15 cellular contexts compared by ENCODE assay signal in genomic region chr11:120924109-120924508, GRCh38.
A peak's percentile ranks its signal among the peaks of the same experiment; 100 is the strongest.
DNase-seq lines count a peak whose midpoint lies in the region; ATAC-seq, FAIRE-seq and TF ChIP-seq lines count a peak whose summit lies in the region.
"Had no signal": no experiment of that assay in that cellular context is flagged by ENCODE, and none has a peak within 500 bp of the region (broad histone marks: within the 10 kb centered on the region; RNA-seq: fewer than 3 reads in every experiment).

No MANE protein-coding gene starts in this region.

- no peak for TF ChIP-seq POLR2A in GM12878 (IDR thresholded peaks at IDR 0.05; ENCODE audit: low read depth, low read length)

- TF ChIP-seq RAD21 in GM12878 (IDR thresholded peaks at IDR 0.05; ENCODE audit: insufficient read depth, low read depth, low read length), result no peak

- no peaks in the 10 kb centered on the region for H3K27me3 ChIP-seq in GM12878 (replicated peaks in 1 of 2; ENCODE audit: control insufficient read depth in 2 of 2, insufficient read depth in 2 of 2, low read length in 1 of 2)

- peak overlapping the region; percentile 66 for H3K27ac Mint-ChIP-seq in nephron progenitor cell
- H3K27ac Mint-ChIP-seq in activated CD4-positive, alpha-beta memory T cell treated with anti-CD3 and anti-CD28 coated beads, Interleukin-2, amount 10 ng/mL, durations not matched to agents 7 days and 5 days, result no peak overlapping the region
- H3K27ac Mint-ChIP-seq: CD4-positive, alpha-beta T cell; GM23338; H9 had no signal

- H3K79me2 ChIP-seq in GM12878 (ENCODE audit: control insufficient read depth, insufficient read depth, low read length), result no peaks in the 10 kb centered on the region

- FAIRE-seq in GM12878 (lab: Jason Lieb, UNC), result no peak
- FAIRE-seq: G401.6 had no signal

- TF ChIP-seq CTCF in GM12878 (IDR thresholded peaks at IDR 0.05 in 2 of 3, conservative IDR thresholded peaks at IDR 0.05 in 1 of 3; ENCODE audit: control insufficient read depth in 2 of 3, extremely low read depth in 1 of 3, insufficient read depth in 1 of 3, low read depth in 3 of 3, low read length in 3 of 3), result no peak
- TF ChIP-seq CTCF in nephron progenitor cell (IDR thresholded peaks at IDR 0.05), result no peak

- CTCF ChIA-PET in GM12878 (lab: Yijun Ruan, JAX), result interaction anchor here (10.7 kb wide), 1 partner anchor 10 kb away, joined by 179 read pairs; no protein-coding TSS in a partner anchor
- CTCF ChIA-PET in activated CD4-positive, alpha-beta memory T cell treated with anti-CD3 and anti-CD28 coated beads, Interleukin-2, amount 10 ng/mL, durations not matched to agents 7 days and 5 days (lab: Charles Lee), result interaction anchor here (0.8 kb wide), 1 partner anchor 292 kb away, joined by 3 read pairs; no protein-coding TSS in a partner anchor

- no peaks in the 10 kb centered on the region for H3K36me3 Mint-ChIP-seq in nephron progenitor cell (ENCODE audit: low read depth)
- H3K36me3 Mint-ChIP-seq in activated CD4-positive, alpha-beta memory T cell treated with anti-CD3 and anti-CD28 coated beads, Interleukin-2, amount 10 ng/mL, durations not matched to agents 7 days and 5 days (ENCODE audit: low read depth), result no peaks in the 10 kb centered on the region
- H3K36me3 Mint-ChIP-seq: CD14-positive monocyte; CD8-positive, alpha-beta memory T cell had no signal

- peaks cover 4% of the 10 kb centered on the region for H3K27me3 Mint-ChIP-seq in nephron progenitor cell (ENCODE audit: low read depth, poor library complexity)
- H3K27me3 Mint-ChIP-seq in activated CD4-positive, alpha-beta memory T cell treated with anti-CD3 and anti-CD28 coated beads, Interleukin-2, amount 10 ng/mL, durations not matched to agents 7 days and 5 days, result no peaks in the 10 kb centered on the region
- H3K27me3 Mint-ChIP-seq: CD4-positive, alpha-beta T cell; CD8-positive, alpha-beta memory T cell had no signal

- WGBS in GM12878 (ENCODE audit: insufficient coverage, insufficient replicate concordance, low lambda C conversion rate, missing lambda C conversion rate), result 36% methylated on average over 7 of the region's 7 CpGs

- peak; percentile 61 for DNase-seq in D341Med (ENCODE audit: low spot score)
- DNase-seq in GM12878 (ENCODE audit: low read depth, low spot score), result no peak
- DNase-seq in nephron progenitor cell, result no peak
- no peak for DNase-seq in activated CD4-positive, alpha-beta memory T cell treated with anti-CD3 and anti-CD28 coated beads, Interleukin-2, amount 10 ng/mL, durations not matched to agents 7 days and 5 days
- no peak for DNase-seq in NCI-H1694 treated with DMSO at 0.1 percent for 48 hours (lab: John Stamatoyannopoulos, UW)
- no peak for DNase-seq in NCI-H524 (lab: John Stamatoyannopoulos, UW)
- DNase-seq: CD4-positive, alpha-beta T cell; CD8-positive, alpha-beta memory T cell; DMS153; DND-41; H9 had no signal

- H3K4me2 ChIP-seq in GM12878 (ENCODE audit: control insufficient read depth, insufficient read depth), result no peak overlapping the region
- H3K4me2 ChIP-seq: GM23338 had no signal

- no peak overlapping the region for H3K9ac ChIP-seq in GM12878 (ENCODE audit: control insufficient read depth, insufficient read depth, low read length)

- H3K4me3 Mint-ChIP-seq in nephron progenitor cell, result no peak overlapping the region
- no peak overlapping the region for H3K4me3 Mint-ChIP-seq in activated CD4-positive, alpha-beta memory T cell treated with anti-CD3 and anti-CD28 coated beads, Interleukin-2, amount 10 ng/mL, durations not matched to agents 7 days and 5 days
- H3K4me3 Mint-ChIP-seq: CD14-positive monocyte; CD4-positive, alpha-beta T cell; CD8-positive, alpha-beta memory T cell; GM23338; H9 had no signal

- H4K20me1 ChIP-seq in GM12878 (ENCODE audit: control insufficient read depth, insufficient read depth), result no peaks in the 10 kb centered on the region

- H3K4me1 ChIP-seq in GM12878 (ENCODE audit: control insufficient read depth, insufficient read depth, low read length), result peaks cover 23% of the 10 kb centered on the region

- RAD21 ChIA-PET in GM12878 (lab: Charles Lee; ENCODE audit: unreplicated experiment), result interaction anchor here (3.2 kb wide), 1 partner anchor 239 kb away, joined by 11 read pairs; no protein-coding TSS in a partner anchor

- SMC1A ChIA-PET in GM12878 (lab: Charles Lee; ENCODE audit: uncharacterized antibody, unreplicated experiment), result interaction anchor here (4.6 kb wide), 1 partner anchor 12 kb away, joined by 40 read pairs; no protein-coding TSS in a partner anchor

- no peak for TF ChIP-seq EP300 in GM12878 (IDR thresholded peaks at IDR 0.05; ENCODE audit: borderline replicate concordance in 1 of 2, control insufficient read depth in 1 of 2, low read depth in 2 of 2, low read length in 2 of 2)

- no TSS peak for BruUV-seq in GM12878 (replicated peaks; lab: Mats Ljungman, UMichigan)

- intact Hi-C loops in GM12878 (cut with micrococcal nuclease; ENCODE audit: unreplicated experiment), result loop anchor here (10.0 kb wide), 3 partner anchors 89 to 589 kb away; partner anchors contain the start of gene ARHGEF12

- H3K4me1 Mint-ChIP-seq in nephron progenitor cell, result peaks cover 18% of the 10 kb centered on the region
- H3K4me1 Mint-ChIP-seq in activated CD4-positive, alpha-beta memory T cell treated with anti-CD3 and anti-CD28 coated beads, Interleukin-2, amount 10 ng/mL, durations not matched to agents 7 days and 5 days, result no peaks in the 10 kb centered on the region
- H3K4me1 Mint-ChIP-seq: CD14-positive monocyte; CD8-positive, alpha-beta memory T cell had no signal

- H3K4me3 ChIP-seq in GM12878, result no peak overlapping the region
- H3K4me3 ChIP-seq: GM23338 had no signal

- in situ Hi-C loops in GM12878 (cut with MboI), result no loop called here

- H2AFZ ChIP-seq in GM12878 (ENCODE audit: control insufficient read depth, low read depth, low read length), result no peak overlapping the region
- H2AFZ ChIP-seq: GM23338 had no signal

- no peak overlapping the region for H3K27ac ChIP-seq in GM12878 (ENCODE audit: control insufficient read depth, insufficient read depth)

- H3K9me3 ChIP-seq in GM12878 (replicated peaks; ENCODE audit: control insufficient read depth, insufficient read depth, low read length), result no peaks in the 10 kb centered on the region; the same call in 2 of the 3 replicates

- ATAC-seq in GM12878, result peak; percentile 54
- ATAC-seq: GM23338, HCT116 had no signal

- H3K36me3 ChIP-seq in GM12878 (ENCODE audit: control insufficient read depth in 2 of 2, insufficient read depth in 2 of 2, low read length in 1 of 2), result no peaks in the 10 kb centered on the region; a peak in 1 of 4 replicates

- POLR2A ChIA-PET in GM12878 (lab: Charles Lee), result no interaction called here
- POLR2A ChIA-PET in activated CD4-positive, alpha-beta memory T cell treated with anti-CD3 and anti-CD28 coated beads, Interleukin-2, amount 10 ng/mL, durations not matched to agents 7 days and 5 days (lab: Charles Lee), result no interaction called here

- no peaks in the 10 kb centered on the region for H3K9me3 Mint-ChIP-seq in nephron progenitor cell
- no peaks in the 10 kb centered on the region for H3K9me3 Mint-ChIP-seq in activated CD4-positive, alpha-beta memory T cell treated with anti-CD3 and anti-CD28 coated beads, Interleukin-2, amount 10 ng/mL, durations not matched to agents 7 days and 5 days
- H3K9me3 Mint-ChIP-seq: CD4-positive, alpha-beta T cell; CD8-positive, alpha-beta memory T cell; GM23338; H9 had no signal

TF ChIP-seq in GM12878, 131 proteins besides CTCF, POLR2A, EP300 and RAD21:
- no peak for TF ChIP-seq ZNF622 (IDR thresholded peaks at IDR 0.05)
